ENCODE assay signal across 21 cellular contexts in genomic region chr10:126609566-126609965, GRCh38.
"Had no signal": no experiment of that assay in that cellular context is flagged by ENCODE, and none has a peak within 500 bp of the region (broad histone marks: within the 10 kb centered on the region; RNA-seq: fewer than 3 reads in every experiment).

No MANE protein-coding gene starts in this region.

- H3K27me3 ChIP-seq: ascending aorta, neural progenitor cell, ovary, sigmoid colon, suprapubic skin, upper lobe of left lung had no signal

- H2AFZ ChIP-seq: neural progenitor cell had no signal

- H3K27ac ChIP-seq: ascending aorta, heart right ventricle, neural progenitor cell, ovary, sigmoid colon, spleen, suprapubic skin, upper lobe of left lung had no signal

- H3K9me3 ChIP-seq: ascending aorta, heart right ventricle, ovary, sigmoid colon, spleen, suprapubic skin, upper lobe of left lung had no signal

- H3K4me1 ChIP-seq: ascending aorta, heart right ventricle, neural progenitor cell, sigmoid colon, spleen, suprapubic skin, upper lobe of left lung had no signal

- H3K36me3 ChIP-seq: ascending aorta, heart right ventricle, neural progenitor cell, ovary, sigmoid colon, spleen, suprapubic skin, upper lobe of left lung had no signal

- ATAC-seq: activated CD8-positive, alpha-beta T cell treated with anti-CD3 and anti-CD28 coated beads for 36 hours; heart right ventricle; naive thymus-derived CD4-positive, alpha-beta T cell; T-cell had no signal

- H3K9ac ChIP-seq: neural progenitor cell had no signal

- H3K4me3 ChIP-seq: ascending aorta, heart right ventricle, neural progenitor cell, ovary, sigmoid colon, spleen, suprapubic skin, upper lobe of left lung had no signal

- H3K4me2 ChIP-seq: neural progenitor cell had no signal

- DNase-seq: activated B cell treated with CpG ODN at 0.5 μM for 24 hours; activated CD4-positive, alpha-beta T cell treated with anti-CD3 and anti-CD28 coated beads for 48 hours; activated CD8-positive, alpha-beta T cell treated with anti-CD3 and anti-CD28 coated beads for 36 hours; activated naive CD4-positive, alpha-beta T cell treated with anti-CD3 and anti-CD28 coated beads for 36 hours; activated T-cell treated with anti-CD3 and anti-CD28 coated beads, Interleukin-2, amount 50 U/mL, for 1 hour; cortex of kidney; effector CD4-positive, alpha-beta T cell; heart right ventricle; mesenchymal stem cell; naive thymus-derived CD4-positive, alpha-beta T cell; ovary; sigmoid colon; spleen; stimulated activated CD4-positive, alpha-beta T cell treated with anti-CD3 and anti-CD28 coated beads, Interleukin-4, amount 100 ng/mL, for 4 hours; stimulated activated naive CD4-positive, alpha-beta T cell; T-cell; T-helper 9 cell; upper lobe of left lung had no signal
